Comparison of ENCODE assay signal across 10 cellular contexts in genomic region chr3:18153571-18154173, GRCh38.
DNase-seq lines count a peak whose midpoint lies in the region; ATAC-seq and TF ChIP-seq lines count a peak whose summit lies in the region.
"Had no signal": no experiment of that assay in that cellular context is flagged by ENCODE, and none has a peak within 500 bp of the region (broad histone marks: within the 10 kb centered on the region; RNA-seq: fewer than 3 reads in every experiment).

No MANE protein-coding gene starts in this region.

- H3K36me3 Mint-ChIP-seq in progenitor cell of endocrine pancreas (ENCODE audit: insufficient read depth): peaks cover 1% of the 10 kb centered on the region
- no peaks in the 10 kb centered on the region for H3K36me3 Mint-ChIP-seq in naive thymus-derived CD4-positive, alpha-beta T cell

- no peaks in the 10 kb centered on the region for H3K27me3 ChIP-seq in right lobe of liver
- H3K27me3 ChIP-seq in naive thymus-derived CD4-positive, alpha-beta T cell (ENCODE audit: control insufficient read depth in 2 of 2, insufficient read depth in 2 of 2, low read length in 2 of 2): no peaks in the 10 kb centered on the region
- H3K27me3 ChIP-seq: esophagus muscularis mucosa had no signal

- intact Hi-C loops in right lobe of liver (cut with DNase I): no loop called here
- intact Hi-C loops in naive thymus-derived CD4-positive, alpha-beta T cell (cut with micrococcal nuclease): no loop called here

- no peak overlapping the region for H3K27ac ChIP-seq in epithelial cell of prostate
- no peak overlapping the region for H3K27ac ChIP-seq in right lobe of liver
- no peak overlapping the region for H3K27ac ChIP-seq in naive thymus-derived CD4-positive, alpha-beta T cell (ENCODE audit: low read depth, low read length)
- H3K27ac ChIP-seq: esophagus muscularis mucosa had no signal

- H3K9me3 Mint-ChIP-seq in progenitor cell of endocrine pancreas (ENCODE audit: low read depth): no peaks in the 10 kb centered on the region
- H3K9me3 Mint-ChIP-seq in naive thymus-derived CD4-positive, alpha-beta T cell: no peaks in the 10 kb centered on the region

- peak; percentile 47 for DNase-seq in NCI-H69 (lab: John Stamatoyannopoulos, UW)
- peak; percentile 61 for DNase-seq in epithelial cell of prostate (ENCODE audit: low read depth, low spot score)
- no peak for DNase-seq in progenitor cell of endocrine pancreas (ENCODE audit: low spot score, unreplicated experiment)
- DNase-seq in right lobe of liver: no peak
- no peak for DNase-seq in naive thymus-derived CD4-positive, alpha-beta T cell
- DNase-seq in C1 segment of cervical spinal cord (lab: John Stamatoyannopoulos, UW): no peak
- DNase-seq: activated effector memory CD4-positive, alpha-beta T cell treated with Interleukin-2 at 50 U/mL for 16 hours had no signal

- POLR2A ChIA-PET in naive thymus-derived CD4-positive, alpha-beta T cell (lab: Charles Lee): no interaction called here

- H3K4me1 ChIP-seq in right lobe of liver: no peaks in the 10 kb centered on the region
- H3K4me1 ChIP-seq in naive thymus-derived CD4-positive, alpha-beta T cell (ENCODE audit: control insufficient read depth in 2 of 2, insufficient read depth in 2 of 2, low read length in 2 of 2): no peaks in the 10 kb centered on the region
- H3K4me1 ChIP-seq: esophagus muscularis mucosa had no signal

- H3K4me3 Mint-ChIP-seq in progenitor cell of endocrine pancreas (ENCODE audit: low read depth): no peak overlapping the region
- no peak overlapping the region for H3K4me3 Mint-ChIP-seq in naive thymus-derived CD4-positive, alpha-beta T cell

- no peak overlapping the region for H3K4me3 ChIP-seq in right lobe of liver
- H3K4me3 ChIP-seq in naive thymus-derived CD4-positive, alpha-beta T cell (ENCODE audit: low read length): no peak overlapping the region
- H3K4me3 ChIP-seq: esophagus muscularis mucosa had no signal

- CTCF ChIA-PET in naive thymus-derived CD4-positive, alpha-beta T cell (lab: Charles Lee): interaction anchor here (0.6 kb wide), 1 partner anchor 705 kb away, joined by 3 read pairs; no protein-coding TSS in a partner anchor

- TF ChIP-seq CTCF in progenitor cell of endocrine pancreas (IDR thresholded peaks at IDR 0.05; ENCODE audit: unreplicated experiment) (no peak), right lobe of liver (IDR thresholded peaks at IDR 0.05) (no peak)

- ATAC-seq in GM19025 (IDR thresholded peaks at IDR 0.05; ENCODE audit: low read depth, unreplicated experiment) (peak; percentile 56), right lobe of liver (no peak), HG03159 (IDR thresholded peaks at IDR 0.05; ENCODE audit: unreplicated experiment) (no peak)
- ATAC-seq in naive thymus-derived CD4-positive, alpha-beta T cell: no peak

- H3K4me1 Mint-ChIP-seq in progenitor cell of endocrine pancreas (ENCODE audit: low read depth): peaks cover 18% of the 10 kb centered on the region
- H3K4me1 Mint-ChIP-seq in naive thymus-derived CD4-positive, alpha-beta T cell: peaks cover 0 to 3% (median 0%) of the 10 kb centered on the region in 7 donors

- 28% methylated on average over 3 of the region's 3 CpGs for WGBS in right lobe of liver (ENCODE audit: insufficient coverage, low coverage, low lambda C conversion rate, missing lambda C conversion rate)

- H3K36me3 ChIP-seq in right lobe of liver: no peaks in the 10 kb centered on the region
- H3K36me3 ChIP-seq in naive thymus-derived CD4-positive, alpha-beta T cell (ENCODE audit: control insufficient read depth in 2 of 3, insufficient read depth in 3 of 3, low read length in 3 of 3): no peaks in the 10 kb centered on the region
- H3K36me3 ChIP-seq: esophagus muscularis mucosa had no signal

- no peaks in the 10 kb centered on the region for H3K9me3 ChIP-seq in right lobe of liver
- H3K9me3 ChIP-seq in naive thymus-derived CD4-positive, alpha-beta T cell (ENCODE audit: control insufficient read depth in 2 of 3, low read length in 3 of 3): no peaks in the 10 kb centered on the region
- H3K9me3 ChIP-seq: esophagus muscularis mucosa had no signal

- no peak for TF ChIP-seq POLR2A in right lobe of liver (IDR thresholded peaks at IDR 0.05)

- H3K27me3 Mint-ChIP-seq in progenitor cell of endocrine pancreas: no peaks in the 10 kb centered on the region
- H3K27me3 Mint-ChIP-seq in naive thymus-derived CD4-positive, alpha-beta T cell: peaks cover 0 to 9% (median 0%) of the 10 kb centered on the region in 5 donors

- peak overlapping the region; percentile 45 for H3K27ac Mint-ChIP-seq in progenitor cell of endocrine pancreas
- no peak overlapping the region for H3K27ac Mint-ChIP-seq in naive thymus-derived CD4-positive, alpha-beta T cell

Comparison
In these comparisons a context has a peak if more than half of its experiments do, and no peak if none do; other contexts are left out.
1. DNase-seq: peak in NCI-H69 (single experiment) and epithelial cell of prostate (single experiment); none in progenitor cell of endocrine pancreas (single experiment), right lobe of liver (0 of 3), naive thymus-derived CD4-positive, alpha-beta T cell (0 of 9) and C1 segment of cervical spinal cord (0 of 14).